21 cellular contexts compared by ENCODE assay signal in genomic region chr16:90001761-90002503, GRCh38.
"Had no signal": no experiment of that assay in that cellular context is flagged by ENCODE, and none has a peak within 500 bp of the region (broad histone marks: within the 10 kb centered on the region; RNA-seq: fewer than 3 reads in every experiment).

No MANE protein-coding gene starts in this region.

- H3K36me3 ChIP-seq: breast epithelium, neutrophil had no signal

- H3K27ac ChIP-seq: breast epithelium, gastroesophageal sphincter, neutrophil, suprapubic skin, upper lobe of left lung had no signal

- ATAC-seq: activated CD4-positive, CD25-positive, alpha-beta regulatory T cell treated with anti-CD3 and anti-CD28 coated beads, Interleukin-2, amount 50 U/mL, for 24 hours; gastroesophageal sphincter; left lobe of liver; mucosa of descending colon; naive thymus-derived CD4-positive, alpha-beta T cell; T-cell had no signal

- DNase-seq: activated CD4-positive, alpha-beta T cell treated with anti-CD3 and anti-CD28 coated beads, Interleukin-2, amount 50 U/mL, for 1 hour; activated CD8-positive, alpha-beta memory T cell treated with anti-CD3 and anti-CD28 coated beads for 24 hours; activated naive CD4-positive, alpha-beta T cell treated with Interleukin-2 at 50 U/mL for 16 hours; activated T-cell treated with anti-CD3 and anti-CD28 coated beads for 4 hours; aorta; dermis blood vessel endothelial cell; erythroblast; mucosa of descending colon; naive thymus-derived CD4-positive, alpha-beta T cell; retina; stimulated activated CD4-positive, alpha-beta T cell treated with anti-CD3 and anti-CD28 coated beads, Interleukin-4, amount 100 ng/mL, for 1 hour; stimulated activated naive CD4-positive, alpha-beta T cell treated with Interleukin-2 at 50 U/mL for 16 hours; T-cell; T-helper 9 cell had no signal

- H3K4me1 ChIP-seq: breast epithelium, gastroesophageal sphincter, upper lobe of left lung had no signal

- H3K9me3 Mint-ChIP-seq: naive thymus-derived CD4-positive, alpha-beta T cell; T-cell had no signal

- H3K27ac Mint-ChIP-seq: T-cell had no signal

- H3K4me3 Mint-ChIP-seq: naive thymus-derived CD4-positive, alpha-beta T cell; T-cell had no signal

- H3K27me3 Mint-ChIP-seq: naive thymus-derived CD4-positive, alpha-beta T cell; T-cell had no signal

- H3K4me3 ChIP-seq: breast epithelium, gastroesophageal sphincter, mucosa of descending colon, suprapubic skin, upper lobe of left lung had no signal

- H3K9me3 ChIP-seq: breast epithelium, gastroesophageal sphincter, mucosa of descending colon, neutrophil, suprapubic skin, upper lobe of left lung had no signal

- H3K27me3 ChIP-seq: breast epithelium, gastroesophageal sphincter, neutrophil, suprapubic skin, upper lobe of left lung had no signal
